ENCODE assay signal across 8 cellular contexts in the genomic region with DNA sequence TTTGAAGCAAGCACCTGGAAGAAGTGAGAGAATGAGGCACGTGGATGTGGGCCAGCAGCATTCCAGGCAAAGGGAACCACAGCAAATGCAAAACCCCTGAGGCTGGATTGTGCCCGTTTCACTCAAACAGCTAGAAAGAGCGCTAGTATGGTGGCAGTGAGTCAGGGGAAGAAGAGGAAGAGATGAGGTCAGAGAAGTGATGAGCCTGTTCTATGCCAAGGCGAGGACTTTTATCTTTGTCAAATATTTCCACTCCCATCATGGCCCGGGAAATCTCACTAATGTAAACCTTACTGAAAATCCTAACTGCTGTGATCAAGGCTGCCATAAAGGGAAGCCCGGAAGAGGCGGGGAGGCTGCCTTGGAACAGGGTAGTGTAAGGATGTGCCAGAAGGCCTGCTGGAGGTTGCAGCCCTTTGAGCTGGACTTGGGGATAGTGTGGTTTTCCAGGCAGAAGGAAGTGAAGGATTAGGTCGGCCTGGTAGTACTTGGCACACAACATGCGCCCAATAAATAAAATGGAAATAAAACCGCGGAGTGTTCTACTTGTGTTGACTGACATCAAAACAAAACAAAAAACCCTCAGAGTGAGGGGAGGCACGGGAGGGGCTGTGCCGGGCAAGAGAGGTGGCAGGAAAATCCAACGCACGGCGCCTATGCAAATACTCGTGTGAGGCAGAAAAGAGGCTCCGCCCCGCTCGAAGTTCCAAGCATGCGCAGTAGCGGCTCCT. TPM values are rescaled to one million over a fixed set of nuclear protein-coding genes. Genes with fewer than 3 reads are reported as not detected.
DNase-seq lines count a peak whose midpoint lies in the region; ATAC-seq and TF ChIP-seq lines count a peak whose summit lies in the region.

No MANE protein-coding gene starts in this region.

- TF ChIP-seq CTCF in CD8-positive, alpha-beta T cell (IDR thresholded peaks at IDR 0.05): no peak
- TF ChIP-seq CTCF in KMS-11 (conservative IDR thresholded peaks at IDR 0.05; ENCODE audit: low read depth, low read length) (no peak), esophagus muscularis mucosa (IDR thresholded peaks at IDR 0.05) (no peak), neural cell (IDR thresholded peaks at IDR 0.05; ENCODE audit: poor library complexity, severe bottlenecking) (no peak)

- TF ChIP-seq POLR2A in esophagus muscularis mucosa (IDR thresholded peaks at IDR 0.05; ENCODE audit: low read depth): no peak

- TF ChIP-seq RAD21 in neural cell (conservative IDR thresholded peaks at IDR 0.05): no peak

- H3K9me3 Mint-ChIP-seq in CD8-positive, alpha-beta T cell: no peaks in the 10 kb centered on the region
- H3K9me3 Mint-ChIP-seq in activated CD4-positive, alpha-beta T cell treated with anti-CD3 and anti-CD28 coated beads, Interleukin-2, amount 10 ng/mL, durations not matched to agents 24 days and 14 days: no peaks in the 10 kb centered on the region

- intact Hi-C loops in CD8-positive, alpha-beta T cell (cut with DNase I, micrococcal nuclease): loop anchor here (1.0 to 5.0 kb wide), 3 partner anchors 22 to 150 kb away; a partner anchor contains a TSS
- intact Hi-C loops in activated CD4-positive, alpha-beta T cell treated with anti-CD3 and anti-CD28 coated beads, Interleukin-2, amount 10 ng/mL, durations not matched to agents 24 days and 14 days (cut with micrococcal nuclease): loop anchor here (1.0 to 5.0 kb wide), 5 partner anchors 24 to 1700 kb away; a partner anchor contains a TSS
- intact Hi-C loops in esophagus muscularis mucosa (cut with DNase I): no loop called here

- H4K20me1 ChIP-seq in KMS-11 (ENCODE audit: insufficient read depth): no peaks in the 10 kb centered on the region
- H4K20me1 ChIP-seq in neural cell (ENCODE audit: insufficient read depth): no peaks in the 10 kb centered on the region

- POLR2A ChIA-PET in CD8-positive, alpha-beta T cell (lab: Charles Lee): interaction anchor here (0.7 to 3.8 kb wide), 5 partner anchors 13 to 72 kb away, joined by 4 to 57 read pairs (median 6); a partner anchor contains a TSS

- WGBS in esophagus muscularis mucosa: 18% methylated on average over 22 of the region's 22 CpGs

- H3K4me1 Mint-ChIP-seq in CD8-positive, alpha-beta T cell (ENCODE audit: low read depth): peaks cover 35% of the 10 kb centered on the region
- H3K4me1 Mint-ChIP-seq in activated CD4-positive, alpha-beta T cell treated with anti-CD3 and anti-CD28 coated beads, Interleukin-2, amount 10 ng/mL, durations not matched to agents 24 days and 14 days: peaks cover 37% of the 10 kb centered on the region

- peak overlapping the region; percentile 37; the same call in 1 of the 2 replicates for H3K9ac ChIP-seq in KMS-11
- H3K9ac ChIP-seq in neural cell (ENCODE audit: low read length): peak overlapping the region; percentile 51

- no peak for TF ChIP-seq EP300 in esophagus muscularis mucosa (IDR thresholded peaks at IDR 0.05)
- no peak for TF ChIP-seq EP300 in neural cell (conservative IDR thresholded peaks at IDR 0.05; ENCODE audit: poor library complexity, severe bottlenecking)

- H3F3A ChIP-seq in neural cell (ENCODE audit: insufficient read depth, low read length, poor library complexity, severe bottlenecking): no peaks in the 10 kb centered on the region

- peak overlapping the region; percentile 61 for H3K4me3 ChIP-seq in CD8-positive, alpha-beta T cell (ENCODE audit: low read depth, low read length)
- H3K4me3 ChIP-seq in KMS-11 (IDR thresholded peaks at IDR 0.05; ENCODE audit: insufficient read depth, low read depth, low read length) (no peak overlapping the region), esophagus muscularis mucosa (peak overlapping the region; percentile 34 to 90 (median 56)), neural cell (ENCODE audit: low read length) (peak overlapping the region; percentile 53)

- peak overlapping the region; percentile 83 for H3K27ac ChIP-seq in CD8-positive, alpha-beta T cell (ENCODE audit: low read depth, low read length)
- H3K27ac ChIP-seq in KMS-11 (peak overlapping the region; percentile 63), esophagus muscularis mucosa (replicated peaks in 1 of 4) (peak overlapping the region; percentile 81 to 97 (median 89)), neural cell (ENCODE audit: low read length) (peak overlapping the region; percentile 75)

- H2AFZ ChIP-seq in KMS-11 (ENCODE audit: low read depth): no peak overlapping the region
- H2AFZ ChIP-seq in neural cell (ENCODE audit: low read depth, low read length): no peak overlapping the region

- H3K4me2 ChIP-seq in KMS-11: peak overlapping the region; percentile 73; the same call in 1 of the 2 replicates
- no peak overlapping the region for H3K4me2 ChIP-seq in neural cell (ENCODE audit: low read length)

- H3K27me3 ChIP-seq in CD8-positive, alpha-beta T cell (ENCODE audit: insufficient read depth, low read length): no peaks in the 10 kb centered on the region
- H3K27me3 ChIP-seq in KMS-11 (ENCODE audit: insufficient read depth, low read depth): no peaks in the 10 kb centered on the region
- H3K27me3 ChIP-seq in esophagus muscularis mucosa: no peaks in the 10 kb centered on the region
- no peaks in the 10 kb centered on the region for H3K27me3 ChIP-seq in neural cell (ENCODE audit: insufficient read depth, low read depth, low read length)

- no peak for ATAC-seq in CD8-positive, alpha-beta T cell
- ATAC-seq in HG02759 (IDR thresholded peaks at IDR 0.05; ENCODE audit: unreplicated experiment) (no peak), HG03571 (IDR thresholded peaks at IDR 0.05; ENCODE audit: unreplicated experiment) (no peak), GM19452 (IDR thresholded peaks at IDR 0.05; ENCODE audit: unreplicated experiment) (no peak)

- no peaks in the 10 kb centered on the region for H3K9me3 ChIP-seq in CD8-positive, alpha-beta T cell (ENCODE audit: low read length)
- H3K9me3 ChIP-seq in esophagus muscularis mucosa (no peaks in the 10 kb centered on the region), neural cell (ENCODE audit: low read length) (no peaks in the 10 kb centered on the region)

- DNase-seq in CD8-positive, alpha-beta T cell: peak in 1 of 7 experiments; percentile 38
- DNase-seq in activated CD4-positive, alpha-beta T cell treated with anti-CD3 and anti-CD28 coated beads, Interleukin-2, amount 10 ng/mL, durations not matched to agents 24 days and 14 days: no peak
- DNase-seq in esophagus muscularis mucosa (ENCODE audit: extremely low spot score): no peak

- H3K4me3 Mint-ChIP-seq in CD8-positive, alpha-beta T cell: peak overlapping the region; percentile 93
- H3K4me3 Mint-ChIP-seq in activated CD4-positive, alpha-beta T cell treated with anti-CD3 and anti-CD28 coated beads, Interleukin-2, amount 10 ng/mL, durations not matched to agents 24 days and 14 days: peak overlapping the region; percentile 92

- H3K27ac Mint-ChIP-seq in CD8-positive, alpha-beta T cell: peak overlapping the region; percentile 98
- H3K27ac Mint-ChIP-seq in activated CD4-positive, alpha-beta T cell treated with anti-CD3 and anti-CD28 coated beads, Interleukin-2, amount 10 ng/mL, durations not matched to agents 24 days and 14 days: peak overlapping the region; percentile 99

- no peaks in the 10 kb centered on the region for H3K27me3 Mint-ChIP-seq in CD8-positive, alpha-beta T cell (ENCODE audit: low read depth)
- no peaks in the 10 kb centered on the region for H3K27me3 Mint-ChIP-seq in activated CD4-positive, alpha-beta T cell treated with anti-CD3 and anti-CD28 coated beads, Interleukin-2, amount 10 ng/mL, durations not matched to agents 24 days and 14 days

- H3K36me3 ChIP-seq in CD8-positive, alpha-beta T cell (ENCODE audit: insufficient read depth, low read length): peaks cover 9% of the 10 kb centered on the region
- no peaks in the 10 kb centered on the region for H3K36me3 ChIP-seq in KMS-11 (ENCODE audit: insufficient read depth)
- H3K36me3 ChIP-seq in esophagus muscularis mucosa: peaks cover 11 to 44% (median 41%) of the 10 kb centered on the region in 4 donors
- H3K36me3 ChIP-seq in neural cell (ENCODE audit: insufficient read depth, low read length): no peaks in the 10 kb centered on the region

- H3K79me2 ChIP-seq in KMS-11 (ENCODE audit: insufficient read depth, low read depth) (peaks cover 32% of the 10 kb centered on the region), neural cell (replicated peaks; ENCODE audit: insufficient read depth, low read length) (peaks cover 30% of the 10 kb centered on the region)

- H3K4me1 ChIP-seq in CD8-positive, alpha-beta T cell (ENCODE audit: insufficient read depth, low read length): peaks cover 26% of the 10 kb centered on the region
- H3K4me1 ChIP-seq in KMS-11 (ENCODE audit: low read depth, poor library complexity, severe bottlenecking) (peaks cover 15% of the 10 kb centered on the region), esophagus muscularis mucosa (peaks cover 24 to 45% (median 33%) of the 10 kb centered on the region in 4 donors)

- CTCF ChIA-PET in CD8-positive, alpha-beta T cell (lab: Charles Lee): interaction anchor here (0.7 kb wide), 1 partner anchor 167 kb away, joined by 5 read pairs; no protein-coding TSS in a partner anchor

- H3K9me2 ChIP-seq in neural cell (ENCODE audit: insufficient read depth, low read length): no peaks in the 10 kb centered on the region

- H3K36me3 Mint-ChIP-seq in CD8-positive, alpha-beta T cell: peaks cover 54% of the 10 kb centered on the region
- peaks cover 53% of the 10 kb centered on the region for H3K36me3 Mint-ChIP-seq in activated CD4-positive, alpha-beta T cell treated with anti-CD3 and anti-CD28 coated beads, Interleukin-2, amount 10 ng/mL, durations not matched to agents 24 days and 14 days (ENCODE audit: low read depth)

TF ChIP-seq in neural cell, 6 proteins besides CTCF, POLR2A, EP300 and RAD21 (continues in another document):
- TF ChIP-seq POLR2AphosphoS5 (IDR thresholded peaks at IDR 0.05) (no peak), EZH2 (IDR thresholded peaks at IDR 0.05; ENCODE audit: borderline replicate concordance, insufficient read depth, low read length, poor library complexity, severe bottlenecking) (no peak), MXI1 (conservative IDR thresholded peaks at IDR 0.05; ENCODE audit: poor library complexity, severe bottlenecking) (no peak)

RNA-seq across cellular contexts. Expression of a gene that starts 1.2 kb away (rescaled TPM):
- 100 to 1,000 TPM; 157 to 161 TPM for total RNA-seq in CD8-positive, alpha-beta T cell
- total RNA-seq in activated CD4-positive, alpha-beta T cell treated with anti-CD3 and anti-CD28 coated beads, Interleukin-2, amount 10 ng/mL, durations not matched to agents 24 days and 14 days: 66.3 and 70.2 TPM in 2 replicates
- 10 to 100 TPM; 51.9 to 87.1 (median 65.4) TPM for total RNA-seq in esophagus muscularis mucosa
- 97.8 and 99.0 TPM in 2 replicates for polyA plus RNA-seq in neural cell
- 151 and 160 TPM in 2 replicates for polyA minus RNA-seq in neural cell

RNA-seq across cellular contexts. Expression of a gene that starts 15.5 kb away (rescaled TPM):
- total RNA-seq in CD8-positive, alpha-beta T cell: 100 to 1,000 TPM; 147 to 161 TPM
- total RNA-seq in activated CD4-positive, alpha-beta T cell treated with anti-CD3 and anti-CD28 coated beads, Interleukin-2, amount 10 ng/mL, durations not matched to agents 24 days and 14 days: 25.9 and 27.3 TPM in 2 replicates
- 10 to 100 TPM; 23.3 to 44.1 (median 38.2) TPM for total RNA-seq in esophagus muscularis mucosa
- polyA plus RNA-seq in neural cell: 184 and 215 TPM in 2 replicates
- polyA minus RNA-seq in neural cell: 272 and 301 TPM in 2 replicates

RNA-seq across cellular contexts. Expression of a gene that starts 23.7 kb away (rescaled TPM):
- 10 to 100 TPM; 63.8 to 64.7 TPM for total RNA-seq in CD8-positive, alpha-beta T cell
- 233 and 246 TPM in 2 replicates for total RNA-seq in activated CD4-positive, alpha-beta T cell treated with anti-CD3 and anti-CD28 coated beads, Interleukin-2, amount 10 ng/mL, durations not matched to agents 24 days and 14 days
- total RNA-seq in esophagus muscularis mucosa: 100 to 1,000 TPM; 125 to 218 (median 147) TPM
- 132 and 150 TPM in 2 replicates for polyA plus RNA-seq in neural cell
- 191 and 195 TPM in 2 replicates for polyA minus RNA-seq in neural cell
